Comparison of ENCODE assay signal across 8 cellular contexts in the genomic region with DNA sequence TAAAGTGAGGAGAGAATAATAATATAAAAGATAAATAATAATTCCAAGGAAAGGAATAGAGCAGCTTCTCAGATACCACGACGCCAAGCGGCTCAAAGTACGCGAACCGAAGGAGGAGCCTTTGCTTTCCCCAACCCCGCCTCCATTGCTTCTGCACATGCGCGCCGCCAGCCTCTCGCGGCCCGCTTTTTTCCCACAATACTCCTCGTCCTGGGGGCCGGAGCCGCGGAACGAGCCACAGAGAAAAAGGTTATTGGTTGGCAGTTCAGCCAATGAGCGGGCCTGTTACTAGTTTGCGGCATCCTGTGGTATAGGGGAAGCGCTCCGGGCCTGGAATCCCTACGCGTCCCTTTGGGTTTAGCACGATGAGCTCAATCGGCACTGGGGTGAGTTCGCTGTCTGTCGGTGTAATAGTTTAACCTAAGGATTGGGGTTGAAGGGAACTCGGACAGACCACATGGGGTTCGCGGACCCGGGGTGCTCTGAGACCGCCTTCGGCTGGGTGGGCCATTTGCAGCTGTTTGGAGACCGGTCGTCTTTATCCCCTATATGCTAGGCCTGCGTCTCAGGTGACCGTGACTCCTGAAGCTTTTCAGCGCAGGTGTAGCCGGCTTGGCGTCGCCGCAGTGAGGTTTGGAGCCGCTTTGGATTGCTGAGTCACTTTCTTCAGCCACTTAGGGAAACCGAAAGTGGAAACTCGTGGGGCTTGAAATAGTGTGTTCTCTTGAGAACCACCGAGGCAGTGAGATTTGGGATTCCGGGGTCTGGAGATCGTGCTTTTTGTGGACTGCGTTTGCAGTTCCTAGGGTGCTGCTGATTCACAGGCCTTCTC.
DNase-seq lines count a peak whose midpoint lies in the region; ATAC-seq lines count a peak whose summit lies in the region.

Gene PSMA3, plus strand, starts transcription at position 288 of the 832 bp plus-strand sequence. Its CDS starts 78 bp downstream, at position 366.

- ATAC-seq in GM19372 (IDR thresholded peaks at IDR 0.05; ENCODE audit: low read depth, unreplicated experiment) (peak; percentile 89), HG03558 (IDR thresholded peaks at IDR 0.05; ENCODE audit: extremely low read depth, unreplicated experiment) (peak; percentile 85)

- DNase-seq in C1 segment of cervical spinal cord (lab: John Stamatoyannopoulos, UW) (peak; percentile 79 to 99 (median 96)), NCI-H748 treated with DMSO at 0.1 percent for 48 hours (lab: John Stamatoyannopoulos, UW) (peak; percentile 97), dedifferentiated amniotic fluid mesenchymal stem cell (ENCODE audit: extremely low spot score) (peak; percentile 99), left kidney (ENCODE audit: low read depth, low spot score) (peak; percentile 99)
- DNase-seq in activated CD4-positive, alpha-beta T cell treated with anti-CD3 and anti-CD28 coated beads, Interleukin-2, amount 50 U/mL, for 24 hours (ENCODE audit: low read depth in 1 of 2, low spot score in 1 of 2) = peak; percentile 91 to 98
- DNase-seq in stimulated activated CD4-positive, alpha-beta T cell treated with anti-CD3 and anti-CD28 coated beads, Interleukin-2, amount 100 ng/mL, for 24 hours = peak; percentile 97 to 98

Comparison
In these comparisons a context has a peak if more than half of its experiments do, and no peak if none do; other contexts are left out.
1. Peak in every context shown above with its lines: DNase-seq and ATAC-seq.